ENCODE assay signal across 8 cellular contexts in genomic region chr14:69648480-69649414, GRCh38.
DNase-seq lines count a peak whose midpoint lies in the region; ATAC-seq and TF ChIP-seq lines count a peak whose summit lies in the region.

No MANE protein-coding gene starts in this region.

- H3K27me3 Mint-ChIP-seq in nephron (ENCODE audit: low read depth): no peaks in the 10 kb centered on the region

- peak overlapping the region; percentile 42 to 91 (median 65) for H3K4me2 ChIP-seq in BLaER1 treated with 17β-estradiol and CSF1 and Interleukin-3, amounts not matched to agents 10 nM and 100 nM

- no peaks in the 10 kb centered on the region for H3K27me3 ChIP-seq in BLaER1 treated with 17β-estradiol and CSF1 and Interleukin-3, amounts not matched to agents 10 nM and 100 nM
- no peaks in the 10 kb centered on the region for H3K27me3 ChIP-seq in duodenal mucosa (ENCODE audit: control insufficient read depth in 1 of 2, insufficient read depth in 2 of 2, low read length in 2 of 2)

- DNase-seq in NCI-H345 treated with DMSO at 0.1 percent for 48 hours (lab: John Stamatoyannopoulos, UW; ENCODE audit: unreplicated experiment) (peak; percentile 9), Kasumi-1 (lab: John Stamatoyannopoulos, UW) (no peak), hypothalamus (lab: John Stamatoyannopoulos, UW) (no peak)

- H3K4me1 Mint-ChIP-seq in nephron: peaks cover 64% of the 10 kb centered on the region

- H3K27ac Mint-ChIP-seq in nephron: peak overlapping the region; percentile 78 to 83 (median 82)

- H3K27ac ChIP-seq in BLaER1 treated with 17β-estradiol and CSF1 and Interleukin-3, amounts not matched to agents 10 nM and 100 nM: peak overlapping the region in 8 of 11 experiments; percentile 1 to 35 (median 14); a peak in 6 of 22 replicates
- H3K27ac ChIP-seq in duodenal mucosa (ENCODE audit: low read depth, low read length): peak overlapping the region; percentile 57

- H3K9ac ChIP-seq in BLaER1 treated with 17β-estradiol and CSF1 and Interleukin-3, amounts not matched to agents 10 nM and 100 nM: peak overlapping the region in 2 of 11 experiments; percentile 1 to 30; a peak in 2 of 22 replicates
- H3K9ac ChIP-seq in duodenal mucosa (ENCODE audit: low read depth in 1 of 2, low read length in 2 of 2): peak overlapping the region; percentile 34 to 45

- H3K4me3 Mint-ChIP-seq in nephron: no peak overlapping the region

- H4K20me1 ChIP-seq in BLaER1 treated with 17β-estradiol and CSF1 and Interleukin-3, amounts not matched to agents 10 nM and 100 nM: peaks cover 2 to 100% (median 85%) of the 10 kb centered on the region in 11 experiments; a peak in 16 of 22 replicates

- H3K9me3 ChIP-seq in BLaER1 treated with 17β-estradiol and CSF1 and Interleukin-3, amounts not matched to agents 10 nM and 100 nM (replicated peaks in 1 of 11): peaks cover 0 to 10% (median under 1%) of the 10 kb centered on the region in 11 experiments; a peak in 5 of 22 replicates
- H3K9me3 ChIP-seq in duodenal mucosa (ENCODE audit: control insufficient read depth in 1 of 2, low read length in 2 of 2): no peaks in the 10 kb centered on the region

- peaks cover 57 to 93% (median 79%) of the 10 kb centered on the region in 10 experiments for H3K4me1 ChIP-seq in BLaER1 treated with 17β-estradiol and CSF1 and Interleukin-3, amounts not matched to agents 10 nM and 100 nM
- peaks cover 84 to 85% of the 10 kb centered on the region in 2 donors for H3K4me1 ChIP-seq in duodenal mucosa (ENCODE audit: control insufficient read depth in 1 of 2, insufficient read depth in 2 of 2, low read length in 2 of 2)

- peaks cover 14% of the 10 kb centered on the region for H3K36me3 Mint-ChIP-seq in nephron (ENCODE audit: low read depth)

- no peak overlapping the region for H3K4me3 ChIP-seq in BLaER1 treated with 17β-estradiol and CSF1 and Interleukin-3, amounts not matched to agents 10 nM and 100 nM
- peak overlapping the region; percentile 19 to 31 for H3K4me3 ChIP-seq in duodenal mucosa (ENCODE audit: low read depth in 1 of 2, low read length in 2 of 2)

- H3K36me3 ChIP-seq in BLaER1 treated with 17β-estradiol and CSF1 and Interleukin-3, amounts not matched to agents 10 nM and 100 nM: peaks cover 4 to 27% (median 14%) of the 10 kb centered on the region in 11 experiments; a peak in 12 of 22 replicates
- no peaks in the 10 kb centered on the region for H3K36me3 ChIP-seq in duodenal mucosa (ENCODE audit: control insufficient read depth in 1 of 2, insufficient read depth in 2 of 2, low read length in 2 of 2)

- no peaks in the 10 kb centered on the region for H3K9me3 Mint-ChIP-seq in nephron

- no peak for TF ChIP-seq CTCF in nephron (IDR thresholded peaks at IDR 0.05; ENCODE audit: unreplicated experiment in 3 of 3)

- peak; percentile 54 for ATAC-seq in GM19395 (IDR thresholded peaks at IDR 0.05; ENCODE audit: unreplicated experiment)
- ATAC-seq in HG03196 (IDR thresholded peaks at IDR 0.05; ENCODE audit: unreplicated experiment): no peak

Comparison
In these comparisons a context has a peak if more than half of its experiments do, and no peak if none do; other contexts are left out.
1. H3K4me3 ChIP-seq: peak in duodenal mucosa (2 of 2); none in BLaER1 treated with 17β-estradiol and CSF1 and Interleukin-3, amounts not matched to agents 10 nM and 100 nM (0 of 10).